ENCODE assay signal across 21 cellular contexts in the genomic region with DNA sequence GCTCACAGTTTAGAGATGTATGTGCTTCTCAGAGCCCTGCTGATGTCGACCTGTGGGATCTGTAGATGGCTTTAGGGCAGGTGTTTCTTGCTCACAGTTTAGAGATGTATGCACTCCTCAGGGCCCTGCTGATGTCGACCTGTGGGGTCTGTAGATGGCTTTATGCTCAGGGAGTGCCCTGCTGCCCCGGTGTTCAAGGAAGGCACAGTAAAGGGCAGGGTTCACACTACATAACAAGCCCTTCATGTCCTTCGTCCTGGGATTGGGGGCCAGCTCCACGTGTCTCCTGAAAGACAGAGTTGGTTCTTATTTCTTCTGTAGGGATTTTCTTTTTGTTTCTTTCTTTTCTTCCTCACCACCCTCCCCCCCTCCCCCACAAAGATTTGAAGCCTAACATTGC.
DNase-seq lines count a peak whose midpoint lies in the region; ATAC-seq and TF ChIP-seq lines count a peak whose summit lies in the region.
"Had no signal": no experiment of that assay in that cellular context is flagged by ENCODE, and none has a peak within 500 bp of the region (broad histone marks: within the 10 kb centered on the region; RNA-seq: fewer than 3 reads in every experiment).

No MANE protein-coding gene starts in this region.

- intact Hi-C loops in cardiac septum (cut with DNase I) (no loop called here), left cardiac atrium (cut with DNase I) (no loop called here)

- H3K4me1 Mint-ChIP-seq in central memory CD8-positive, alpha-beta T cell: no peaks in the 10 kb centered on the region
- peaks cover 14% of the 10 kb centered on the region for H3K4me1 Mint-ChIP-seq in osteocyte (ENCODE audit: unreplicated experiment)
- H3K4me1 Mint-ChIP-seq: CD14-positive monocyte; CD8-positive, alpha-beta memory T cell had no signal

- H3K4me3 Mint-ChIP-seq in central memory CD8-positive, alpha-beta T cell: no peak overlapping the region
- no peak overlapping the region for H3K4me3 Mint-ChIP-seq in osteocyte (ENCODE audit: unreplicated experiment)
- H3K4me3 Mint-ChIP-seq: CD14-positive monocyte; CD4-positive, alpha-beta T cell; CD8-positive, alpha-beta memory T cell had no signal

- peaks cover 21% of the 10 kb centered on the region for H3K27me3 Mint-ChIP-seq in central memory CD8-positive, alpha-beta T cell
- H3K27me3 Mint-ChIP-seq in osteocyte (ENCODE audit: unreplicated experiment): peaks cover 7% of the 10 kb centered on the region
- H3K27me3 Mint-ChIP-seq: CD4-positive, alpha-beta T cell had no signal

- H3K36me3 Mint-ChIP-seq in central memory CD8-positive, alpha-beta T cell (ENCODE audit: insufficient read depth): no peaks in the 10 kb centered on the region
- no peaks in the 10 kb centered on the region for H3K36me3 Mint-ChIP-seq in osteocyte (ENCODE audit: unreplicated experiment)
- H3K36me3 Mint-ChIP-seq: CD14-positive monocyte; CD8-positive, alpha-beta memory T cell had no signal

- no peaks in the 10 kb centered on the region for H3K9me3 Mint-ChIP-seq in central memory CD8-positive, alpha-beta T cell
- no peaks in the 10 kb centered on the region for H3K9me3 Mint-ChIP-seq in osteocyte (ENCODE audit: unreplicated experiment)
- H3K9me3 Mint-ChIP-seq: CD14-positive monocyte; CD4-positive, alpha-beta T cell; CD8-positive, alpha-beta memory T cell had no signal

- ATAC-seq in left cardiac atrium (no peak), HG03378 (IDR thresholded peaks at IDR 0.05; ENCODE audit: unreplicated experiment) (no peak), HG03342 (IDR thresholded peaks at IDR 0.05; ENCODE audit: unreplicated experiment) (no peak)
- peak; percentile 6 for ATAC-seq in central memory CD8-positive, alpha-beta T cell (replicated peaks; ENCODE audit: extremely low read depth, poor library complexity, severe bottlenecking)
- ATAC-seq: A549, GM12878 had no signal

- TF ChIP-seq CTCF in osteocyte (IDR thresholded peaks at IDR 0.05): no peak

- H3K27ac Mint-ChIP-seq in central memory CD8-positive, alpha-beta T cell (ENCODE audit: low read depth): no peak overlapping the region
- H3K27ac Mint-ChIP-seq in osteocyte (ENCODE audit: unreplicated experiment): no peak overlapping the region
- H3K27ac Mint-ChIP-seq: CD14-positive monocyte; CD4-positive, alpha-beta T cell had no signal

- DNase-seq in cardiac septum (ENCODE audit: low spot score) (peak; percentile 27), left cardiac atrium (no peak), osteocyte (ENCODE audit: extremely low spot score, unreplicated experiment) (peak; percentile 32)
- no peak for DNase-seq in central memory CD8-positive, alpha-beta T cell (ENCODE audit: low spot score in 2 of 2)
- DNase-seq: 8988T; ACHN; AML-193; BE2C; CD4-positive, alpha-beta T cell; CD8-positive, alpha-beta memory T cell; DMS 273 treated with DMSO at 0.1 percent for 48 hours; EL; GDM1; GM23248; H7; HCEC 1CT had no signal

Comparison
In these comparisons a context has a peak if more than half of its experiments do, and no peak if none do; other contexts are left out.
1. DNase-seq: peak in cardiac septum (single experiment) and osteocyte (single experiment); none in left cardiac atrium (single experiment) and central memory CD8-positive, alpha-beta T cell (0 of 2).